10 cellular contexts compared by ENCODE assay signal in the genomic region with DNA sequence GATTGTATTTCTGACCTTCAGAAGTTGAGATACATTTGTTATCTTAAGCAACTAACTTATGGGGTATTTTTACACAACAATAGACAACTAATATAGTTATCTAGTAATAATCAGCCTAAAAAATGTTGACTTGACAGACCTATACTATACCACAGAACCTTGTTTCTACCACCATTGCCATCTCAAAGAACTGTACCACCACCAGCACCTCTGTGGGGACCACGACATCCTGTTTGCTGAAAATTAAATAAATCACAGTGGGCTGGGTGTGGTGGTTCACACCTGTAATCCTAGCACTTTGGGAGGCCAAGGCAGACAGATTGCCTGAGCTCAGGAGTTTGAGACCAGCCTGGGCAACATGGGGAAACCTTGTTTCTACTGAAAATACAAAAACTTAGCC. TPM values are rescaled to one million over a fixed set of nuclear protein-coding genes. Genes with fewer than 3 reads are reported as not detected.
"Had no signal": no experiment of that assay in that cellular context is flagged by ENCODE, and none has a peak within 500 bp of the region (broad histone marks: within the 10 kb centered on the region; RNA-seq: fewer than 3 reads in every experiment).

No MANE protein-coding gene starts in this region.

- H3K36me3 ChIP-seq: HAP-1 had no signal

- ATAC-seq: HCT116 had no signal

- H3K27ac Mint-ChIP-seq: HFFc6 had no signal

- H3K27ac ChIP-seq: GM23248, HL-60 had no signal

- H3K4me3 Mint-ChIP-seq: HFFc6 had no signal

- H3K9me3 ChIP-seq: HAP-1 had no signal

- H3K4me1 ChIP-seq: HAP-1 had no signal

- H3K4me3 ChIP-seq: GM23248, HAP-1 had no signal

- H3K9me3 Mint-ChIP-seq: HFFc6 had no signal

- DNase-seq: GM23248, GOT3, H7, HFFc6, IMR-90 had no signal

- H2AFZ ChIP-seq: GM23248 had no signal

RNA-seq across cellular contexts. Expression of a gene that starts 24.0 kb away (rescaled TPM):
- total RNA-seq: H4, HFFc6, HT1080, IMR-90 had no signal
- polyA plus RNA-seq: IMR-90 had no signal

RNA-seq across cellular contexts. Expression of a gene that starts 49.7 kb away (rescaled TPM):
- total RNA-seq: GM23248 had no signal
